In the genomic region with DNA sequence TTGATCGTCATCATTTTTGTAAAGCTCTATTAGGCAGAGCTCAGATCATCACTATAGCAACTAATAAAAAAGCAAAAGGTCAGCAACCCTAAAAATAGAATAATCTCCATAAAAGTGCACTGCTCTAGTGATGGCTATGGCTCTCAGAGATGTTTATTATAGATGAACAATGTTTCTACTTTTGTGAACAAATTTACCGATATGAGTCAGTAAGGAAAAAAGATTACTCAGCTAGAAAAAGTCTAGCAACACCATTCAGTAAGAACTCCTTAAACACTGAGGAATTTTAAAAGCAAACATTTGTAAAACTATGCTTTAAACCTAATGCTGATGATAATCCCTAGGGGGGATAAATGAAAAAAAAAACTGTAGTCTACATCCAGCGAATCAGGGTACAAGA, we compare ENCODE assay signal across 26 cellular contexts.
DNase-seq lines count a peak whose midpoint lies in the region; ATAC-seq, FAIRE-seq and TF ChIP-seq lines count a peak whose summit lies in the region.
"Had no signal": no experiment of that assay in that cellular context is flagged by ENCODE, and none has a peak within 500 bp of the region (broad histone marks: within the 10 kb centered on the region; RNA-seq: fewer than 3 reads in every experiment).

No MANE protein-coding gene starts in this region.

- H3K9me3 ChIP-seq in BLaER1 treated with 17β-estradiol and CSF1 and Interleukin-3, amounts not matched to agents 10 nM and 100 nM (replicated peaks in 1 of 11), result peaks cover 15 to 38% (median 24%) of the 10 kb centered on the region in 11 experiments; a peak in 20 of 22 replicates
- H3K9me3 ChIP-seq in HUES48 (ENCODE audit: control insufficient read depth, insufficient read depth, low read length), result no peaks in the 10 kb centered on the region
- H3K9me3 ChIP-seq in neural progenitor cell (ENCODE audit: low read depth), result peaks cover 5% of the 10 kb centered on the region
- H3K9me3 ChIP-seq in Karpas-422 (ENCODE audit: low read length), result no peaks in the 10 kb centered on the region
- no peaks in the 10 kb centered on the region for H3K9me3 ChIP-seq in HepG2 (ENCODE audit: low read length)
- H3K9me3 ChIP-seq: Caco-2, gastrocnemius medialis, prostate gland had no signal

- peaks cover 11% of the 10 kb centered on the region for H3F3A ChIP-seq in neural progenitor cell (ENCODE audit: low read depth)

- no peak for TF ChIP-seq CTCF in bronchial epithelial cell (IDR thresholded peaks at IDR 0.05; ENCODE audit: insufficient read depth, low read length, severe bottlenecking)
- TF ChIP-seq CTCF in neural progenitor cell (IDR thresholded peaks at IDR 0.05), result no peak
- no peak for TF ChIP-seq CTCF in HepG2 (CRISPR knock-in tag; IDR thresholded peaks at IDR 0.05)

- no peaks in the 10 kb centered on the region for H3K9me2 ChIP-seq in Karpas-422 (replicated peaks; ENCODE audit: insufficient read depth, low read length)

- POLR2A ChIA-PET in HepG2 (lab: Yijun Ruan, JAX), result no interaction called here

- in situ Hi-C loops in HepG2 (cut with HindIII; ENCODE audit: extremely low pct_ligation_motif_present, low pct_unique_long_range_greater_than_20kb), result no loop called here

- peak overlapping the region in 4 of 11 experiments; percentile 45 to 67 (median 60); a peak in 8 of 22 replicates for H3K27ac ChIP-seq in BLaER1 treated with 17β-estradiol and CSF1 and Interleukin-3, amounts not matched to agents 10 nM and 100 nM
- H3K27ac ChIP-seq in HUES48 (ENCODE audit: low read depth, low read length) (peak overlapping the region; percentile 36), neural progenitor cell (peak overlapping the region; percentile 70), Karpas-422 (ENCODE audit: low read length) (no peak overlapping the region), HepG2 (ENCODE audit: extremely low read length, insufficient read depth, low read length) (no peak overlapping the region)
- H3K27ac ChIP-seq: BLaER1, gastrocnemius medialis, HL-60, prostate gland, WERI-Rb-1 had no signal

- peaks cover 13% of the 10 kb centered on the region for H3K4me1 Mint-ChIP-seq in neural progenitor cell
- H3K4me1 Mint-ChIP-seq in activated naive CD8-positive, alpha-beta T cell treated with anti-CD3 and anti-CD28 coated beads, Interleukin-2, amount 50 U/mL, for 24 hours, result peaks cover 30% of the 10 kb centered on the region

- H3K4me2 ChIP-seq in BLaER1 treated with 17β-estradiol and CSF1 and Interleukin-3, amounts not matched to agents 10 nM and 100 nM, result peak overlapping the region in 7 of 11 experiments; percentile 19 to 62 (median 46); a peak in 10 of 22 replicates
- peak overlapping the region; percentile 62 for H3K4me2 ChIP-seq in neural progenitor cell
- no peak overlapping the region for H3K4me2 ChIP-seq in Karpas-422 (ENCODE audit: low read depth, low read length, poor library complexity, severe bottlenecking)
- H3K4me2 ChIP-seq in HepG2 (ENCODE audit: low read depth, low read length), result no peak overlapping the region

- H3K27me3 Mint-ChIP-seq in neural progenitor cell (ENCODE audit: insufficient read depth, low read depth), result no peaks in the 10 kb centered on the region
- H3K27me3 Mint-ChIP-seq in activated naive CD8-positive, alpha-beta T cell treated with anti-CD3 and anti-CD28 coated beads, Interleukin-2, amount 50 U/mL, for 24 hours, result no peaks in the 10 kb centered on the region

- no peak overlapping the region for H3K9ac ChIP-seq in BLaER1 treated with 17β-estradiol and CSF1 and Interleukin-3, amounts not matched to agents 10 nM and 100 nM
- H3K9ac ChIP-seq in HUES48 (ENCODE audit: low read depth, low read length), result no peak overlapping the region
- H3K9ac ChIP-seq in neural progenitor cell, result no peak overlapping the region
- H3K9ac ChIP-seq in Karpas-422 (ENCODE audit: low read length), result no peak overlapping the region
- no peak overlapping the region for H3K9ac ChIP-seq in HepG2 (ENCODE audit: insufficient read depth, low read depth, low read length)
- H3K9ac ChIP-seq: BLaER1 had no signal

- no TSS peak for BruUV-seq in HepG2 (replicated peaks; lab: Mats Ljungman, UMichigan)

- TF ChIP-seq EP300 in HepG2 (IDR thresholded peaks at IDR 0.05; ENCODE audit: low read depth in 2 of 2, low read length in 2 of 2) (no peak), HepG2 (CRISPR knock-in tag; IDR thresholded peaks at IDR 0.05; ENCODE audit: borderline replicate concordance) (no peak)

- TF ChIP-seq POLR2A in HepG2 (IDR thresholded peaks at IDR 0.05; ENCODE audit: insufficient read depth in 1 of 2, low read depth in 2 of 2, low read length in 2 of 2), result no peak

- H3K36me3 ChIP-seq in BLaER1 treated with 17β-estradiol and CSF1 and Interleukin-3, amounts not matched to agents 10 nM and 100 nM, result no peaks in the 10 kb centered on the region
- H3K36me3 ChIP-seq in HUES48 (ENCODE audit: control insufficient read depth, insufficient read depth, low read length) (no peaks in the 10 kb centered on the region), bronchial epithelial cell (ENCODE audit: control insufficient read depth, insufficient read depth, low read length) (no peaks in the 10 kb centered on the region), neural progenitor cell (no peaks in the 10 kb centered on the region), Karpas-422 (ENCODE audit: insufficient read depth, low read length) (no peaks in the 10 kb centered on the region), HepG2 (replicated peaks in 1 of 2; ENCODE audit: control insufficient read depth in 1 of 2, insufficient read depth in 2 of 2, low read length in 2 of 2) (no peaks in the 10 kb centered on the region)
- H3K36me3 ChIP-seq: BLaER1, gastrocnemius medialis, prostate gland, WERI-Rb-1 had no signal

- DNase-seq in bronchial epithelial cell (ENCODE audit: low read depth), result peak; percentile 17
- no peak for DNase-seq in neural progenitor cell (ENCODE audit: low spot score)
- no peak for DNase-seq in activated naive CD8-positive, alpha-beta T cell treated with anti-CD3 and anti-CD28 coated beads, Interleukin-2, amount 50 U/mL, for 24 hours
- DNase-seq in Karpas-422, result no peak
- DNase-seq in HepG2 (ENCODE audit: low spot score), result no peak
- DNase-seq: ACHN; Caco-2; DND-41; effector CD8-positive, alpha-beta T cell; gastrocnemius medialis; hypothalamus; NCI-H1417 treated with DMSO at 0.1 percent for 48 hours; NK-92 treated with Interleukin-12 subunit alpha and Interleukin-12 subunit beta, amount 100 ng/mL, for 24 hours; SHP77; stimulated activated CD4-positive, alpha-beta T cell treated with anti-CD3 and anti-CD28 coated beads, Interleukin-1b, Interleukin-23, amount 100 ng/mL, for 48 hours; substantia nigra; WERI-Rb-1 had no signal

- H2AFZ ChIP-seq in neural progenitor cell (replicated peaks) (no peak overlapping the region), Karpas-422 (ENCODE audit: low read length) (no peak overlapping the region), HepG2 (ENCODE audit: low read length) (no peak overlapping the region)

- H3K79me2 ChIP-seq in neural progenitor cell (ENCODE audit: low read depth) (no peaks in the 10 kb centered on the region), Karpas-422 (ENCODE audit: low read length) (no peaks in the 10 kb centered on the region), HepG2 (ENCODE audit: insufficient read depth, low read length) (no peaks in the 10 kb centered on the region)

- WGBS in HepG2 (ENCODE audit: low lambda C conversion rate), result 15% methylated on average over 3 of the region's 3 CpGs

- no peak for FAIRE-seq in bronchial epithelial cell (lab: Jason Lieb, UNC)
- FAIRE-seq in HepG2 (lab: Jason Lieb, UNC), result no peak
- FAIRE-seq: GM12891, keratinocyte had no signal

- no peaks in the 10 kb centered on the region for H4K20me1 ChIP-seq in BLaER1 treated with 17β-estradiol and CSF1 and Interleukin-3, amounts not matched to agents 10 nM and 100 nM
- H4K20me1 ChIP-seq in neural progenitor cell (ENCODE audit: low read depth), result no peaks in the 10 kb centered on the region
- H4K20me1 ChIP-seq in Karpas-422 (ENCODE audit: insufficient read depth, low read depth, low read length), result no peaks in the 10 kb centered on the region
- no peaks in the 10 kb centered on the region for H4K20me1 ChIP-seq in HepG2 (ENCODE audit: insufficient read depth, low read length)
- H4K20me1 ChIP-seq: BLaER1 had no signal

- no peak overlapping the region for H3K4me3 Mint-ChIP-seq in neural progenitor cell
- no peak overlapping the region for H3K4me3 Mint-ChIP-seq in activated naive CD8-positive, alpha-beta T cell treated with anti-CD3 and anti-CD28 coated beads, Interleukin-2, amount 50 U/mL, for 24 hours

- H3K27ac Mint-ChIP-seq in neural progenitor cell, result no peak overlapping the region
- no peak overlapping the region for H3K27ac Mint-ChIP-seq in activated naive CD8-positive, alpha-beta T cell treated with anti-CD3 and anti-CD28 coated beads, Interleukin-2, amount 50 U/mL, for 24 hours

- no peaks in the 10 kb centered on the region for H3K27me3 ChIP-seq in BLaER1 treated with 17β-estradiol and CSF1 and Interleukin-3, amounts not matched to agents 10 nM and 100 nM
- H3K27me3 ChIP-seq in HUES48 (ENCODE audit: control insufficient read depth, insufficient read depth, low read length) (no peaks in the 10 kb centered on the region), bronchial epithelial cell (ENCODE audit: control insufficient read depth, insufficient read depth, low read length) (no peaks in the 10 kb centered on the region), neural progenitor cell (no peaks in the 10 kb centered on the region), Karpas-422 (ENCODE audit: low read length) (no peaks in the 10 kb centered on the region), HepG2 (ENCODE audit: control insufficient read depth in 1 of 2, insufficient read depth in 2 of 2, low read length in 2 of 2) (no peaks in the 10 kb centered on the region)
- H3K27me3 ChIP-seq: BLaER1, gastrocnemius medialis had no signal

- intact Hi-C loops in HepG2 (cut with micrococcal nuclease; ENCODE audit: unreplicated experiment), result no loop called here

- CTCF ChIA-PET in HepG2 (lab: Yijun Ruan, JAX; ENCODE audit: low intra/inter-chr PET ratio, low total read pairs), result no interaction called here

- no peak for TF ChIP-seq RAD21 in HepG2 (CRISPR knock-in tag; IDR thresholded peaks at IDR 0.05)

- no peak overlapping the region for H3K4me3 ChIP-seq in BLaER1 treated with 17β-estradiol and CSF1 and Interleukin-3, amounts not matched to agents 10 nM and 100 nM
- H3K4me3 ChIP-seq in HUES48 (ENCODE audit: low read depth, low read length), result no peak overlapping the region
- H3K4me3 ChIP-seq in bronchial epithelial cell (ENCODE audit: low read depth, low read length), result no peak overlapping the region
- no peak overlapping the region for H3K4me3 ChIP-seq in neural progenitor cell
- H3K4me3 ChIP-seq in Karpas-422 (ENCODE audit: low read length), result no peak overlapping the region
- H3K4me3 ChIP-seq in HepG2 (replicated peaks in 1 of 3; ENCODE audit: insufficient read depth in 1 of 3, low read depth in 2 of 3, low read length in 3 of 3), result no peak overlapping the region
- H3K4me3 ChIP-seq: BLaER1, gastrocnemius medialis, lung, prostate gland had no signal

- peaks cover 12 to 43% (median 33%) of the 10 kb centered on the region in 10 experiments for H3K4me1 ChIP-seq in BLaER1 treated with 17β-estradiol and CSF1 and Interleukin-3, amounts not matched to agents 10 nM and 100 nM
- peaks cover 26% of the 10 kb centered on the region for H3K4me1 ChIP-seq in HUES48 (ENCODE audit: control insufficient read depth, insufficient read depth, low read length)
- H3K4me1 ChIP-seq in neural progenitor cell, result peaks cover 29% of the 10 kb centered on the region
- no peaks in the 10 kb centered on the region for H3K4me1 ChIP-seq in Karpas-422 (ENCODE audit: low read length)
- H3K4me1 ChIP-seq in HepG2 (ENCODE audit: insufficient read depth, low read length), result no peaks in the 10 kb centered on the region
- H3K4me1 ChIP-seq: Caco-2, gastrocnemius medialis, prostate gland had no signal

- ATAC-seq in GM18870 (IDR thresholded peaks at IDR 0.05; ENCODE audit: unreplicated experiment), result no peak
- ATAC-seq in activated naive CD8-positive, alpha-beta T cell treated with anti-CD3 and anti-CD28 coated beads, Interleukin-2, amount 50 U/mL, for 24 hours, result no peak
- ATAC-seq in HepG2, result no peak
- ATAC-seq: gastrocnemius medialis had no signal

- no peaks in the 10 kb centered on the region for H3K9me3 Mint-ChIP-seq in neural progenitor cell
- H3K9me3 Mint-ChIP-seq in activated naive CD8-positive, alpha-beta T cell treated with anti-CD3 and anti-CD28 coated beads, Interleukin-2, amount 50 U/mL, for 24 hours, result peaks cover 11% of the 10 kb centered on the region

- no peaks in the 10 kb centered on the region for H3K36me3 Mint-ChIP-seq in neural progenitor cell
- H3K36me3 Mint-ChIP-seq in activated naive CD8-positive, alpha-beta T cell treated with anti-CD3 and anti-CD28 coated beads, Interleukin-2, amount 50 U/mL, for 24 hours (ENCODE audit: low read depth), result no peaks in the 10 kb centered on the region

Comparison
In these comparisons a context has a peak if more than half of its experiments do, and no peak if none do; other contexts are left out.
1. H3K27ac ChIP-seq: peak in HUES48 (single experiment) and neural progenitor cell (single experiment); none in Karpas-422 (single experiment) and HepG2 (single experiment).
2. H3K4me2 ChIP-seq: peak in BLaER1 treated with 17β-estradiol and CSF1 and Interleukin-3, amounts not matched to agents 10 nM and 100 nM (7 of 11) and neural progenitor cell (single experiment); none in Karpas-422 (single experiment) and HepG2 (single experiment).